8 cellular contexts compared by ENCODE assay signal in genomic region chr4:86593726-86594558, GRCh38. TPM values are rescaled to one million over a fixed set of nuclear protein-coding genes. Genes with fewer than 3 reads are reported as not detected.
DNase-seq lines count a peak whose midpoint lies in the region; ATAC-seq and TF ChIP-seq lines count a peak whose summit lies in the region.

A gene with protein sequence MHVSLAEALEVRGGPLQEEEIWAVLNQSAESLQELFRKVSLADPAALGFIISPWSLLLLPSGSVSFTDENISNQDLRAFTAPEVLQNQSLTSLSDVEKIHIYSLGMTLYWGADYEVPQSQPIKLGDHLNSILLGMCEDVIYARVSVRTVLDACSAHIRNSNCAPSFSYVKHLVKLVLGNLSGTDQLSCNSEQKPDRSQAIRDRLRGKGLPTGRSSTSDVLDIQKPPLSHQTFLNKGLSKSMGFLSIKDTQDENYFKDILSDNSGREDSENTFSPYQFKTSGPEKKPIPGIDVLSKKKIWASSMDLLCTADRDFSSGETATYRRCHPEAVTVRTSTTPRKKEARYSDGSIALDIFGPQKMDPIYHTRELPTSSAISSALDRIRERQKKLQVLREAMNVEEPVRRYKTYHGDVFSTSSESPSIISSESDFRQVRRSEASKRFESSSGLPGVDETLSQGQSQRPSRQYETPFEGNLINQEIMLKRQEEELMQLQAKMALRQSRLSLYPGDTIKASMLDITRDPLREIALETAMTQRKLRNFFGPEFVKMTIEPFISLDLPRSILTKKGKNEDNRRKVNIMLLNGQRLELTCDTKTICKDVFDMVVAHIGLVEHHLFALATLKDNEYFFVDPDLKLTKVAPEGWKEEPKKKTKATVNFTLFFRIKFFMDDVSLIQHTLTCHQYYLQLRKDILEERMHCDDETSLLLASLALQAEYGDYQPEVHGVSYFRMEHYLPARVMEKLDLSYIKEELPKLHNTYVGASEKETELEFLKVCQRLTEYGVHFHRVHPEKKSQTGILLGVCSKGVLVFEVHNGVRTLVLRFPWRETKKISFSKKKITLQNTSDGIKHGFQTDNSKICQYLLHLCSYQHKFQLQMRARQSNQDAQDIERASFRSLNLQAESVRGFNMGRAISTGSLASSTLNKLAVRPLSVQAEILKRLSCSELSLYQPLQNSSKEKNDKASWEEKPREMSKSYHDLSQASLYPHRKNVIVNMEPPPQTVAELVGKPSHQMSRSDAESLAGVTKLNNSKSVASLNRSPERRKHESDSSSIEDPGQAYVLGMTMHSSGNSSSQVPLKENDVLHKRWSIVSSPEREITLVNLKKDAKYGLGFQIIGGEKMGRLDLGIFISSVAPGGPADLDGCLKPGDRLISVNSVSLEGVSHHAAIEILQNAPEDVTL (N-terminal part only) (plus strand): TSS chr4:86594315. CDS start chr4:86635257, 40,942 bp downstream.

- peak within 1 kb of the TSS; percentile 77 for H3K4me2 ChIP-seq in hepatocyte

- no peaks in the 10 kb centered on the region for H3K9me2 ChIP-seq in hepatocyte (replicated peaks; ENCODE audit: insufficient read depth)

- no peak for TF ChIP-seq CTCF in GM06990 (IDR thresholded peaks at IDR 0.05; ENCODE audit: insufficient read depth, low read length, poor library complexity, severe bottlenecking)
- no peak for TF ChIP-seq CTCF in hepatocyte (IDR thresholded peaks at IDR 0.05; ENCODE audit: poor library complexity)

- 2% methylated on average over 49 of the region's 59 CpGs for WGBS in hepatocyte (ENCODE audit: low lambda C conversion rate, missing lambda C conversion rate)

- H4K20me1 ChIP-seq in hepatocyte (ENCODE audit: insufficient read depth, poor library complexity, severe bottlenecking): peaks cover 1% of the 10 kb centered on the region

- H3K27ac ChIP-seq in hepatocyte: peak within 1 kb of the TSS; percentile 88

- no peaks in the 10 kb centered on the region for H3K9me3 ChIP-seq in hepatocyte (ENCODE audit: low read depth)

- H3K79me2 ChIP-seq in hepatocyte: peaks cover 37% of the 10 kb centered on the region

- H2AFZ ChIP-seq in hepatocyte: peak within 1 kb of the TSS; percentile 82

- H3K4me1 ChIP-seq in hepatocyte (ENCODE audit: insufficient read depth): peaks cover 30% of the 10 kb centered on the region

- H3K4me3 ChIP-seq in GM06990 (replicated peaks; ENCODE audit: low read depth, low read length) (peak within 1 kb of the TSS; percentile 55), hepatocyte (peak within 1 kb of the TSS; percentile 92)

- ATAC-seq in HG02588 (IDR thresholded peaks at IDR 0.05; ENCODE audit: unreplicated experiment): peak; percentile 99

- H3K36me3 ChIP-seq in GM06990 (ENCODE audit: control insufficient read depth, insufficient read depth, low read length) (no peaks in the 10 kb centered on the region), hepatocyte (replicated peaks; ENCODE audit: insufficient read depth, low read depth) (no peaks in the 10 kb centered on the region)

- DNase-seq in GM06990 (ENCODE audit: extremely low read depth, insufficient read length) (peak; percentile 99), NCI-H1417 treated with DMSO at 0.1 percent for 48 hours (lab: John Stamatoyannopoulos, UW) (peak; percentile 85), T-helper 2 cell (peak; percentile 21 to 93 (median 40)), astrocyte of the hippocampus (ENCODE audit: low read depth, low spot score) (peak; percentile 99), hepatocyte (ENCODE audit: low spot score) (peak; percentile 99), pulmonary artery endothelial cell (ENCODE audit: low read depth, low spot score) (peak; percentile 89), cerebellar nuclear complex (lab: John Stamatoyannopoulos, UW) (no peak)

- H3K27me3 ChIP-seq in GM06990 (replicated peaks; ENCODE audit: control insufficient read depth, insufficient read depth, low read length) (no peaks in the 10 kb centered on the region; the same call in none of the 2 replicates), hepatocyte (no peaks in the 10 kb centered on the region)

RNA-seq across cellular contexts. Expression of the gene that starts here (rescaled TPM):
- total RNA-seq in hepatocyte: 46.3 and 52.8 TPM in 2 replicates
- 12.6 and 13.8 TPM in 2 replicates for polyA plus RNA-seq in hepatocyte
- 6.3 and 12.8 TPM in 2 replicates for total RNA-seq in pulmonary artery endothelial cell

Comparison
In these comparisons a context has a peak if more than half of its experiments do, and no peak if none do; other contexts are left out.
1. DNase-seq: peak in GM06990 (single experiment), NCI-H1417 treated with DMSO at 0.1 percent for 48 hours (single experiment), T-helper 2 cell (5 of 5), astrocyte of the hippocampus (single experiment), hepatocyte (single experiment) and pulmonary artery endothelial cell (single experiment); none in cerebellar nuclear complex (0 of 2).